In genomic region chr10:71234017-71234894, GRCh38 we compare ENCODE assay signal across 10 cellular contexts. TPM values are rescaled to one million over a fixed set of nuclear protein-coding genes. Genes with fewer than 3 reads are reported as not detected.
A peak's percentile ranks its signal among the peaks of the same experiment; 100 is the strongest.
DNase-seq lines count a peak whose midpoint lies in the region; ATAC-seq and TF ChIP-seq lines count a peak whose summit lies in the region.
"Had no signal": no experiment of that assay in that cellular context is flagged by ENCODE, and none has a peak within 500 bp of the region (broad histone marks: within the 10 kb centered on the region; RNA-seq: fewer than 3 reads in every experiment).

No MANE protein-coding gene starts in this region.

- no peak for TF ChIP-seq CTCF in RWPE1 (conservative IDR thresholded peaks at IDR 0.05; ENCODE audit: low read depth)

- CTCF ChIA-PET in RWPE1 (lab: Yijun Ruan, JAX), result interaction anchor here (0.8 to 1.8 kb wide), 3 partner anchors 25 to 331 kb away, joined by 3 to 7 read pairs (median 4); no protein-coding TSS in a partner anchor

- H3K27ac ChIP-seq in HUES6 (ENCODE audit: low read depth, low read length) (no peak overlapping the region), RWPE1 (peak overlapping the region; percentile 53), substantia nigra (ENCODE audit: low read depth, low read length, poor library complexity, severe bottlenecking) (peak overlapping the region; percentile 95)

- no peaks in the 10 kb centered on the region for H3K9me3 ChIP-seq in HUES6 (ENCODE audit: control insufficient read depth, insufficient read depth, low read depth, low read length)

- peaks cover 81% of the 10 kb centered on the region for H3K4me1 ChIP-seq in HUES6 (ENCODE audit: control insufficient read depth, insufficient read depth, low read length)

- no peaks in the 10 kb centered on the region for H3K27me3 ChIP-seq in HUES6 (ENCODE audit: control insufficient read depth, insufficient read depth, low read length)

- no peaks in the 10 kb centered on the region for H3K36me3 ChIP-seq in HUES6 (ENCODE audit: control insufficient read depth, insufficient read depth, low read length)

- intact Hi-C loops in left cardiac atrium (cut with DNase I), result loop anchor here in 1 of 2 donors (5.0 kb wide), 1 partner anchor 33 kb away; no protein-coding TSS in a partner anchor

- POLR2A ChIA-PET in RWPE1 (lab: Yijun Ruan, JAX; ENCODE audit: low non-redundant PET), result no interaction called here

- H3K9ac ChIP-seq in HUES6 (ENCODE audit: low read length), result peak overlapping the region; percentile 52

- DNase-seq in RWPE1 (ENCODE audit: low spot score), result no peak
- peak; percentile 40 for DNase-seq in left cardiac atrium
- DNase-seq in substantia nigra (lab: John Stamatoyannopoulos, UW), result no peak
- DNase-seq in stimulated activated naive CD4-positive, alpha-beta T cell (lab: John Stamatoyannopoulos, UW), result no peak
- DNase-seq in hypothalamus (lab: John Stamatoyannopoulos, UW), result no peak
- DNase-seq: activated CD4-positive, CD25-positive, alpha-beta regulatory T cell; activated T-cell treated with anti-CD3 and anti-CD28 coated beads, Interleukin-2, amount 50 U/mL, for 1 hour had no signal

- no peak overlapping the region for H3K4me3 ChIP-seq in HUES6 (ENCODE audit: low read depth, low read length)

- no peak for ATAC-seq in left cardiac atrium
- no peak for ATAC-seq in activated CD4-positive, CD25-positive, alpha-beta regulatory T cell treated with anti-CD3 and anti-CD28 coated beads, Interleukin-2, amount 50 U/mL, for 24 hours
- ATAC-seq: stimulated activated effector memory CD8-positive, alpha-beta T cell treated with anti-CD3 and anti-CD28 coated beads, Interleukin-12 subunit alpha, Interleukin-12 subunit beta, amount 100 ng/mL, for 72 hours had no signal

RNA-seq across cellular contexts. Expression of gene UNC5B, which starts 21.9 kb away (rescaled TPM):
- total RNA-seq in left cardiac atrium, result 10 to 100 TPM; 12.4 to 17.7 TPM
